10 cellular contexts compared by ENCODE assay signal in genomic region chr5:29697786-29698414, GRCh38.
DNase-seq lines count a peak whose midpoint lies in the region; ATAC-seq and TF ChIP-seq lines count a peak whose summit lies in the region.
"Had no signal": no experiment of that assay in that cellular context is flagged by ENCODE, and none has a peak within 500 bp of the region (broad histone marks: within the 10 kb centered on the region; RNA-seq: fewer than 3 reads in every experiment).

No MANE protein-coding gene starts in this region.

- H3K36me3 Mint-ChIP-seq in activated T-helper 1 cell treated with anti-CD3 and anti-CD28 coated beads, Interleukin-12 subunit alpha, Interleukin-12 subunit beta, Interleukin-2, Interleukin-4 antibody, amounts not matched to agents 30 ng/mL and 10 ng/mL and 1 ng/mL, durations not matched to agents 14 hours and 24 hours and 36 hours (ENCODE audit: low read depth), result no peaks in the 10 kb centered on the region

- DNase-seq in DMS153 treated with DMSO at 0.1 percent for 48 hours (lab: John Stamatoyannopoulos, UW; ENCODE audit: unreplicated experiment) (peak; percentile 42), Kasumi-1 (lab: John Stamatoyannopoulos, UW) (peak; percentile 61 to 73), RWPE1 (ENCODE audit: low spot score) (peak; percentile 12), islet precursor cell (peak; percentile 56), mucosa of descending colon (no peak)
- DNase-seq in activated T-helper 1 cell treated with anti-CD3 and anti-CD28 coated beads, Interleukin-12 subunit alpha, Interleukin-12 subunit beta, Interleukin-2, Interleukin-4 antibody, amounts not matched to agents 30 ng/mL and 10 ng/mL and 1 ng/mL, durations not matched to agents 14 hours and 24 hours and 36 hours (ENCODE audit: low spot score), result no peak
- DNase-seq in activated T-cell treated with anti-CD3 and anti-CD28 coated beads, Interleukin-2, amount 50 U/mL, for 1 hour, result no peak
- DNase-seq: activated CD4-positive, CD25-positive, alpha-beta regulatory T cell; brain microvascular endothelial cell had no signal

- H3K27ac Mint-ChIP-seq in activated T-helper 1 cell treated with anti-CD3 and anti-CD28 coated beads, Interleukin-12 subunit alpha, Interleukin-12 subunit beta, Interleukin-2, Interleukin-4 antibody, amounts not matched to agents 30 ng/mL and 10 ng/mL and 1 ng/mL, durations not matched to agents 14 hours and 24 hours and 36 hours, result no peak overlapping the region

- TF ChIP-seq CTCF in RWPE1 (conservative IDR thresholded peaks at IDR 0.05; ENCODE audit: low read depth) (no peak; the same call in 1 of the 2 replicates), mucosa of descending colon (IDR thresholded peaks at IDR 0.05) (no peak)

- intact Hi-C loops in mucosa of descending colon (cut with DNase I, micrococcal nuclease), result no loop called here
- intact Hi-C loops in activated T-helper 1 cell treated with anti-CD3 and anti-CD28 coated beads, Interleukin-12 subunit alpha, Interleukin-12 subunit beta, Interleukin-2, Interleukin-4 antibody, amounts not matched to agents 30 ng/mL and 10 ng/mL and 1 ng/mL, durations not matched to agents 14 hours and 24 hours and 36 hours (cut with micrococcal nuclease), result no loop called here

- H3K4me3 Mint-ChIP-seq in activated T-helper 1 cell treated with anti-CD3 and anti-CD28 coated beads, Interleukin-12 subunit alpha, Interleukin-12 subunit beta, Interleukin-2, Interleukin-4 antibody, amounts not matched to agents 30 ng/mL and 10 ng/mL and 1 ng/mL, durations not matched to agents 14 hours and 24 hours and 36 hours, result no peak overlapping the region

- no peaks in the 10 kb centered on the region for H3K4me1 Mint-ChIP-seq in activated T-helper 1 cell treated with anti-CD3 and anti-CD28 coated beads, Interleukin-12 subunit alpha, Interleukin-12 subunit beta, Interleukin-2, Interleukin-4 antibody, amounts not matched to agents 30 ng/mL and 10 ng/mL and 1 ng/mL, durations not matched to agents 14 hours and 24 hours and 36 hours (ENCODE audit: low read depth)

- ATAC-seq in mucosa of descending colon (no peak), HG02610 (IDR thresholded peaks at IDR 0.05; ENCODE audit: unreplicated experiment) (no peak)

- no peaks in the 10 kb centered on the region for H3K36me3 ChIP-seq in mucosa of descending colon (ENCODE audit: low read depth)
- H3K36me3 ChIP-seq: brain microvascular endothelial cell had no signal

- no peaks in the 10 kb centered on the region for H3K27me3 Mint-ChIP-seq in activated T-helper 1 cell treated with anti-CD3 and anti-CD28 coated beads, Interleukin-12 subunit alpha, Interleukin-12 subunit beta, Interleukin-2, Interleukin-4 antibody, amounts not matched to agents 30 ng/mL and 10 ng/mL and 1 ng/mL, durations not matched to agents 14 hours and 24 hours and 36 hours (ENCODE audit: insufficient read depth)

- peaks cover 10% of the 10 kb centered on the region for H3K9me3 ChIP-seq in mucosa of descending colon

- peaks cover 25% of the 10 kb centered on the region for H3K9me3 Mint-ChIP-seq in activated T-helper 1 cell treated with anti-CD3 and anti-CD28 coated beads, Interleukin-12 subunit alpha, Interleukin-12 subunit beta, Interleukin-2, Interleukin-4 antibody, amounts not matched to agents 30 ng/mL and 10 ng/mL and 1 ng/mL, durations not matched to agents 14 hours and 24 hours and 36 hours

- H3K4me1 ChIP-seq in mucosa of descending colon (ENCODE audit: low read depth), result no peaks in the 10 kb centered on the region

- no peak overlapping the region for H3K27ac ChIP-seq in RWPE1
- H3K27ac ChIP-seq: brain microvascular endothelial cell had no signal

- H3K4me3 ChIP-seq in mucosa of descending colon, result no peak overlapping the region

- POLR2A ChIA-PET in RWPE1 (lab: Yijun Ruan, JAX; ENCODE audit: low non-redundant PET), result no interaction called here

- CTCF ChIA-PET in RWPE1 (lab: Yijun Ruan, JAX), result interaction anchor here (0.6 to 0.9 kb wide), 2 partner anchors 16 to 20 kb away, joined by 3 to 5 read pairs; no protein-coding TSS in a partner anchor

Comparison
In these comparisons a context has a peak if more than half of its experiments do, and no peak if none do; other contexts are left out.
1. DNase-seq: peak in DMS153 treated with DMSO at 0.1 percent for 48 hours (single experiment), Kasumi-1 (2 of 2), RWPE1 (single experiment) and islet precursor cell (single experiment); none in mucosa of descending colon (0 of 3), activated T-helper 1 cell treated with anti-CD3 and anti-CD28 coated beads, Interleukin-12 subunit alpha, Interleukin-12 subunit beta, Interleukin-2, Interleukin-4 antibody, amounts not matched to agents 30 ng/mL and 10 ng/mL and 1 ng/mL, durations not matched to agents 14 hours and 24 hours and 36 hours (single experiment) and activated T-cell treated with anti-CD3 and anti-CD28 coated beads, Interleukin-2, amount 50 U/mL, for 1 hour (single experiment).